In the genomic region with DNA sequence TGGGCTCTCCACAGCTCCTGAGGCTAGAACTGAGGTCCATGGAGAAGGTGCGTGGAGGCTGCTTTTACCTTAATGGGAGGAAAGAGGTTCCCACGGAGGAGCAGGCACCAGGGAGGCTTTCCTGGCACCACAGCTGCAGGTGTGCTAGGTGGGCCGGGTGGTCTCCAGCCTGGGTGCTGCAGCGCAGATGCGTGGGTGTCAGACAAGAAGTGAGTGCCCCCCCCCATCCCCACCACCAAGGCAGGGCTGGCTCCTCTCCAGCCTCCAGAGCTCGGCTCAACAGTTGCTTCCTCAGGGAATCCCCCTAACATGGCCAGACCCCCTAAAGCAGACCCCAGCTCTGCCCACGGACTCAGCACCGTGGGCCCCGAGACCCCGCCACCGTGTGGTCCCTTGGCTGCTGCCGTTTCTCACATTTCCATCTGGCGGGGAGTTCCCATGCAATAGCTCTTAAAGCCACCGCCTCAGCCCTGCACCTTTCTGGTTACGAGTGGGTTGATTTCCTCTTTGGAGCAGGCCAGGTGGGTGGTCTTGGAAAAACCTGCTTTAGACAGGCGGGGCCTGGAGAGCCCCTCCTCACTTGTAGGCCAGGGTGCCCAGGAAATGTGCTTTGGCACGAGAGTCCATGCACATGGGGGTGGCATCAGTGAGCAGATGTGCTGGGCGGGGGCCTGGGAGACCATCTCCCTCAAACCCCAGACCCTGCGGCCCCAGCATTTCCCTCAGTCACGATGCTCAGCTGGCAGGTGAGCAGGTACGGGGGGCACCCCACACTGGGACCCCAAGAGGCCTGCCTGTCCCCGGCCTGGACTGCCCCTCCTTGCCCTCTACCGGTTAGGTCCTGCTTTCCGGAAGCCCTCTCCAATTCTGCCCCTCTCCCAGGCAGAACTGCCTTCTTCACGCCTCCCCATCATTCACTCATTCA, we compare ENCODE assay signal across 16 cellular contexts.
DNase-seq lines count a peak whose midpoint lies in the region; ATAC-seq and TF ChIP-seq lines count a peak whose summit lies in the region.
"Had no signal": no experiment of that assay in that cellular context is flagged by ENCODE, and none has a peak within 500 bp of the region (broad histone marks: within the 10 kb centered on the region; RNA-seq: fewer than 3 reads in every experiment).

No MANE protein-coding gene starts in this region.

- ATAC-seq in RWPE2 (ENCODE audit: low read depth): no peak
- no peak for ATAC-seq in activated T-helper 17 cell treated with anti-CD3 and anti-CD28 coated beads, Interleukin-2, amount 50 U/mL, for 72 hours (replicated peaks)
- ATAC-seq: GM23338 had no signal

- H3K27me3 ChIP-seq in H7 (ENCODE audit: control insufficient read depth, insufficient read depth, low read length): no peaks in the 10 kb centered on the region
- H3K27me3 ChIP-seq in RWPE2 (ENCODE audit: insufficient read depth, poor library complexity, severe bottlenecking): no peaks in the 10 kb centered on the region
- peaks cover 1% of the 10 kb centered on the region for H3K27me3 ChIP-seq in osteoblast (ENCODE audit: insufficient read depth, low read length)
- no peaks in the 10 kb centered on the region for H3K27me3 ChIP-seq in Peyer's patch

- TF ChIP-seq POLR2A in Peyer's patch (IDR thresholded peaks at IDR 0.05): no peak

- DNase-seq in H7: peak; percentile 30
- peak; percentile 25 for DNase-seq in RWPE2 (ENCODE audit: low spot score)
- DNase-seq in osteoblast (ENCODE audit: insufficient read length, low spot score, missing footprints): peak; percentile 60
- DNase-seq in HT-29 (ENCODE audit: low spot score): no peak
- DNase-seq in Peyer's patch: no peak
- DNase-seq: C1 segment of cervical spinal cord; Calu3; CD4-positive, alpha-beta memory T cell; COR-L47; DMS53; DMS79 treated with DMSO at 0.1 percent for 48 hours; GF-D8; HFFc6 had no signal

- no peak overlapping the region for H3K4me2 ChIP-seq in osteoblast (ENCODE audit: insufficient read depth, low read length)
- H3K4me2 ChIP-seq: GM23338 had no signal

- no peaks in the 10 kb centered on the region for H3K27me3 Mint-ChIP-seq in activated T-helper 17 cell treated with anti-CD3 and anti-CD28 coated beads, Interleukin-2, amount 50 U/mL, for 72 hours

- H3K9me3 Mint-ChIP-seq in activated T-helper 17 cell treated with anti-CD3 and anti-CD28 coated beads, Interleukin-2, amount 50 U/mL, for 72 hours: peaks cover 5% of the 10 kb centered on the region

- no peak overlapping the region for H3K27ac Mint-ChIP-seq in activated T-helper 17 cell treated with anti-CD3 and anti-CD28 coated beads, Interleukin-2, amount 50 U/mL, for 72 hours
- H3K27ac Mint-ChIP-seq: GM23338, HFFc6 had no signal

- no peaks in the 10 kb centered on the region for H3K4me1 ChIP-seq in RWPE2 (ENCODE audit: insufficient read depth, poor library complexity, severe bottlenecking)
- no peaks in the 10 kb centered on the region for H3K4me1 ChIP-seq in osteoblast (ENCODE audit: insufficient read depth, low read length)
- no peaks in the 10 kb centered on the region for H3K4me1 ChIP-seq in Peyer's patch
- H3K4me1 ChIP-seq: HAP-1 had no signal

- H3K27ac ChIP-seq in RWPE2 (ENCODE audit: poor library complexity, severe bottlenecking): no peak overlapping the region
- H3K27ac ChIP-seq in osteoblast (ENCODE audit: low read depth, low read length): no peak overlapping the region
- H3K27ac ChIP-seq in Peyer's patch: no peak overlapping the region

- TF ChIP-seq CTCF in RWPE2 (IDR thresholded peaks at IDR 0.05; ENCODE audit: poor library complexity, severe bottlenecking) (no peak), osteoblast (IDR thresholded peaks at IDR 0.05; ENCODE audit: extremely low read depth, low read depth, low read length) (no peak), Peyer's patch (IDR thresholded peaks at IDR 0.05) (no peak)

- H3K79me2 ChIP-seq in osteoblast (ENCODE audit: insufficient read depth, low read length): no peaks in the 10 kb centered on the region

- no peaks in the 10 kb centered on the region for H4K20me1 ChIP-seq in osteoblast (ENCODE audit: insufficient read depth, low read length)

- H3K9me3 ChIP-seq in RWPE2 (ENCODE audit: severe bottlenecking) (peaks cover 11% of the 10 kb centered on the region), osteoblast (ENCODE audit: low read depth, low read length) (no peaks in the 10 kb centered on the region), Peyer's patch (no peaks in the 10 kb centered on the region)
- H3K9me3 ChIP-seq: HAP-1 had no signal

- H3K36me3 ChIP-seq in H7 (replicated peaks; ENCODE audit: control insufficient read depth, insufficient read depth, low read length) (peaks cover 2% of the 10 kb centered on the region), RWPE2 (ENCODE audit: low read depth) (peaks cover 8% of the 10 kb centered on the region), osteoblast (ENCODE audit: insufficient read depth, low read length) (no peaks in the 10 kb centered on the region), Peyer's patch (no peaks in the 10 kb centered on the region)
- H3K36me3 ChIP-seq: HAP-1 had no signal

- no peak overlapping the region for H3K4me3 Mint-ChIP-seq in activated T-helper 17 cell treated with anti-CD3 and anti-CD28 coated beads, Interleukin-2, amount 50 U/mL, for 72 hours
- H3K4me3 Mint-ChIP-seq: CD4-positive, alpha-beta memory T cell; GM23338; HFFc6 had no signal

- no peaks in the 10 kb centered on the region for H3K36me3 Mint-ChIP-seq in activated T-helper 17 cell treated with anti-CD3 and anti-CD28 coated beads, Interleukin-2, amount 50 U/mL, for 72 hours (ENCODE audit: low read depth)
- H3K36me3 Mint-ChIP-seq: CD4-positive, alpha-beta memory T cell had no signal

- no peak overlapping the region for H2AFZ ChIP-seq in osteoblast (ENCODE audit: low read length)
- H2AFZ ChIP-seq: GM23338 had no signal

- no peaks in the 10 kb centered on the region for H3K4me1 Mint-ChIP-seq in activated T-helper 17 cell treated with anti-CD3 and anti-CD28 coated beads, Interleukin-2, amount 50 U/mL, for 72 hours
- H3K4me1 Mint-ChIP-seq: CD4-positive, alpha-beta memory T cell had no signal

- no peak overlapping the region for H3K4me3 ChIP-seq in H7 (ENCODE audit: insufficient read depth, low read depth, low read length)
- H3K4me3 ChIP-seq in RWPE2 (ENCODE audit: severe bottlenecking): no peak overlapping the region
- H3K4me3 ChIP-seq in osteoblast (ENCODE audit: insufficient read depth, low read length): no peak overlapping the region
- H3K4me3 ChIP-seq in Peyer's patch: no peak overlapping the region
- H3K4me3 ChIP-seq: GM23338, HAP-1 had no signal

Comparison
In these comparisons a context has a peak if more than half of its experiments do, and no peak if none do; other contexts are left out.
1. DNase-seq: peak in H7 (single experiment), RWPE2 (single experiment) and osteoblast (single experiment); none in HT-29 (single experiment) and Peyer's patch (0 of 3).